In genomic region chr5:72146056-72146455, GRCh38 we compare ENCODE assay signal across 17 cellular contexts. TPM values are rescaled to one million over a fixed set of nuclear protein-coding genes. Genes with fewer than 3 reads are reported as not detected.
A peak's percentile ranks its signal among the peaks of the same experiment; 100 is the strongest.
DNase-seq lines count a peak whose midpoint lies in the region; ATAC-seq and TF ChIP-seq lines count a peak whose summit lies in the region.
"Had no signal": no experiment of that assay in that cellular context is flagged by ENCODE, and none has a peak within 500 bp of the region (broad histone marks: within the 10 kb centered on the region; RNA-seq: fewer than 3 reads in every experiment).

No MANE protein-coding gene starts in this region.

- WGBS in IMR-90 (ENCODE audit: extremely low coverage in 2 of 2, insufficient read length in 1 of 2), 2 experiments, result 94% methylated on average over 2 of the region's 3 CpGs; no CpG with 5 or more reads in 1 of the 2 experiments
- WGBS in testis, 2 donors, result 83 to 84% methylated on average over 3 of the region's 3 CpGs

- H3K4me1 ChIP-seq in IMR-90 (ENCODE audit: control insufficient read depth, insufficient read depth, low read length), result peaks cover 21% of the 10 kb centered on the region
- H3K4me1 ChIP-seq in testis, result peaks cover 56% of the 10 kb centered on the region

- peak overlapping the region; percentile 42 for H2AK9ac ChIP-seq in IMR-90 (replicated peaks; ENCODE audit: low read depth, low read length, poor library complexity)

- peak overlapping the region; percentile 49; the same call in 1 of the 3 replicates for H2BK15ac ChIP-seq in IMR-90 (ENCODE audit: low read depth, low read length)

- H2AFZ ChIP-seq in IMR-90 (replicated peaks; ENCODE audit: low read length, poor library complexity), result no peak overlapping the region

- no peak overlapping the region for H3K9ac ChIP-seq in IMR-90 (ENCODE audit: low read depth, low read length)

- H3K27ac Mint-ChIP-seq in brain (peak overlapping the region; percentile 30 to 93 (median 84)), glutamatergic neuron (ENCODE audit: unreplicated experiment) (peak overlapping the region; percentile 79)
- H3K27ac Mint-ChIP-seq: CD4-positive, CD25-positive, alpha-beta regulatory T cell had no signal

- peak overlapping the region; percentile 37; the same call in 1 of the 2 replicates for H2BK120ac ChIP-seq in IMR-90 (ENCODE audit: low read depth, low read length)

- TF ChIP-seq RAD21 in IMR-90 (IDR thresholded peaks at IDR 0.05; ENCODE audit: low read length), result no peak

- H3K14ac ChIP-seq in IMR-90 (replicated peaks; ENCODE audit: low read depth, low read length), result peak overlapping the region; percentile 74

- peak overlapping the region; percentile 48 for H3K23ac ChIP-seq in IMR-90 (ENCODE audit: low read depth, low read length)

- CTCF ChIA-PET in IMR-90 (lab: Yijun Ruan, JAX), result no interaction called here

- peaks cover 28% of the 10 kb centered on the region for H3K9me1 ChIP-seq in IMR-90 (ENCODE audit: insufficient read depth, low read length)

- no peak overlapping the region for H3K4me2 ChIP-seq in IMR-90 (ENCODE audit: low read depth, low read length)
- H3K4me2 ChIP-seq: A549 had no signal

- H3K27me3 ChIP-seq in IMR-90 (ENCODE audit: control insufficient read depth, insufficient read depth, low read length), result no peaks in the 10 kb centered on the region
- H3K27me3 ChIP-seq in testis, result no peaks in the 10 kb centered on the region

- no peak for TF ChIP-seq POLR2A in IMR-90 (IDR thresholded peaks at IDR 0.05; ENCODE audit: low read depth, low read length)
- no peak for TF ChIP-seq POLR2A in testis (IDR thresholded peaks at IDR 0.05)

- H3K9me3 Mint-ChIP-seq in brain, result no peaks in the 10 kb centered on the region
- H3K9me3 Mint-ChIP-seq in glutamatergic neuron (ENCODE audit: unreplicated experiment), result peaks cover 33% of the 10 kb centered on the region
- H3K9me3 Mint-ChIP-seq: CD4-positive, CD25-positive, alpha-beta regulatory T cell had no signal

- H3K9me3 ChIP-seq in IMR-90 (ENCODE audit: control insufficient read depth, insufficient read depth, low read length) (no peaks in the 10 kb centered on the region), testis (no peaks in the 10 kb centered on the region)
- H3K9me3 ChIP-seq: A549 had no signal

- peaks cover 48 to 87% of the 10 kb centered on the region in 2 experiments for H3K79me1 ChIP-seq in IMR-90 (ENCODE audit: low read depth in 1 of 2, low read length in 2 of 2)

- ATAC-seq in IMR-90 (ENCODE audit: low read depth) (no peak), HG03442 (IDR thresholded peaks at IDR 0.05; ENCODE audit: unreplicated experiment) (no peak), HG03565 (IDR thresholded peaks at IDR 0.05; ENCODE audit: unreplicated experiment) (no peak), HG02840 (IDR thresholded peaks at IDR 0.05; ENCODE audit: low FRiP score, unreplicated experiment) (no peak)
- ATAC-seq: A549, K562 had no signal

- DNase-seq in IMR-90 (no peak), glutamatergic neuron (no peak), testis (no peak), GM19240 (ENCODE audit: insufficient read length, low spot score) (no peak)
- DNase-seq: CD4-positive, CD25-positive, alpha-beta regulatory T cell; DMS53; NCI-H1048; NCI-H345; NCI-H526 treated with DMSO at 0.1 percent for 48 hours; NK-92 treated with Interleukin-12 subunit alpha and Interleukin-12 subunit beta, amount 100 ng/mL, for 24 hours had no signal

- H3K4ac ChIP-seq in IMR-90 (ENCODE audit: low read depth, low read length), result peak overlapping the region; percentile 60

- no peak overlapping the region for H3K4me3 ChIP-seq in IMR-90 (ENCODE audit: insufficient read depth, low read depth, low read length)
- H3K4me3 ChIP-seq in testis, result no peak overlapping the region
- H3K4me3 ChIP-seq: A549, K562 had no signal

- POLR2A ChIA-PET in IMR-90 (lab: Charles Lee; ENCODE audit: unreplicated experiment), result no interaction called here

- H2BK20ac ChIP-seq in IMR-90 (ENCODE audit: low read depth, low read length), result peak overlapping the region; percentile 28; the same call in 1 of the 2 replicates

- H3K27ac ChIP-seq in IMR-90 (ENCODE audit: insufficient read depth, low read length), result peak overlapping the region; percentile 20; the same call in 1 of the 2 replicates
- peak overlapping the region; percentile 73 to 79 for H3K27ac ChIP-seq in testis
- H3K27ac ChIP-seq: A549, RWPE1 had no signal

- H3K36me3 Mint-ChIP-seq in brain, result peaks cover 66% of the 10 kb centered on the region
- peaks cover 2% of the 10 kb centered on the region for H3K36me3 Mint-ChIP-seq in glutamatergic neuron (ENCODE audit: unreplicated experiment)
- H3K36me3 Mint-ChIP-seq: CD4-positive, CD25-positive, alpha-beta regulatory T cell had no signal

- H4K5ac ChIP-seq in IMR-90 (ENCODE audit: low read depth, low read length), result peak overlapping the region; percentile 30; the same call in 1 of the 2 replicates

- H3K4me1 Mint-ChIP-seq in brain (peaks cover 96% of the 10 kb centered on the region), glutamatergic neuron (ENCODE audit: low read depth, unreplicated experiment) (peaks cover 86% of the 10 kb centered on the region)
- H3K4me1 Mint-ChIP-seq: CD4-positive, CD25-positive, alpha-beta regulatory T cell had no signal

- dilution Hi-C loops in IMR-90 (cut with HindIII; ENCODE audit: low sequenced_read_pairs, unreplicated experiment), result no loop called here

- TF ChIP-seq CTCF in IMR-90 (conservative IDR thresholded peaks at IDR 0.05; ENCODE audit: low read depth, low read length), result no peak
- no peak for TF ChIP-seq CTCF in brain (conservative IDR thresholded peaks at IDR 0.05)
- TF ChIP-seq CTCF in glutamatergic neuron (IDR thresholded peaks at IDR 0.05; ENCODE audit: partially characterized antibody, unreplicated experiment), result no peak
- no peak for TF ChIP-seq CTCF in testis (IDR thresholded peaks at IDR 0.05)

- H3K4me3 Mint-ChIP-seq in brain (peak overlapping the region in 1 of 5 experiments; percentile 64), glutamatergic neuron (ENCODE audit: unreplicated experiment) (peak overlapping the region; percentile 65)
- H3K4me3 Mint-ChIP-seq: CD4-positive, CD25-positive, alpha-beta regulatory T cell had no signal

- H4K91ac ChIP-seq in IMR-90 (ENCODE audit: insufficient read depth, low read depth, low read length), result peak overlapping the region; percentile 38; the same call in 1 of the 2 replicates

- peak overlapping the region; percentile 36; the same call in 1 of the 2 replicates for H3K18ac ChIP-seq in IMR-90 (ENCODE audit: low read depth, low read length)

- no peak overlapping the region for H3K56ac ChIP-seq in IMR-90 (ENCODE audit: extremely low read depth, insufficient read depth, low read length)

- in situ Hi-C loops in IMR-90 (cut with MboI; ENCODE audit: low sequenced_read_pairs), result no loop called here

- no TSS peak for BruUV-seq in IMR-90 (replicated peaks; lab: Mats Ljungman, UMichigan)

- peak overlapping the region in 1 of 2 experiments; percentile 58; a peak in 2 of 4 replicates for H4K8ac ChIP-seq in IMR-90 (ENCODE audit: low read depth in 2 of 2, low read length in 2 of 2)

- H3K36me3 ChIP-seq in IMR-90 (ENCODE audit: control insufficient read depth, insufficient read depth, low read length) (peaks cover 10% of the 10 kb centered on the region; the same call in 1 of the 2 replicates), testis (ENCODE audit: low read depth, missing control alignments) (no peaks in the 10 kb centered on the region)

- H4K20me1 ChIP-seq in IMR-90 (ENCODE audit: insufficient read depth, low read length), result no peaks in the 10 kb centered on the region; the same call in 1 of the 2 replicates

- peak overlapping the region; percentile 18 for H2BK5ac ChIP-seq in IMR-90 (ENCODE audit: low read depth, low read length, poor library complexity, severe bottlenecking)

- H3K27me3 Mint-ChIP-seq in brain (no peaks in the 10 kb centered on the region), glutamatergic neuron (ENCODE audit: unreplicated experiment) (peaks cover 24% of the 10 kb centered on the region)

- peak overlapping the region; percentile 50; the same call in 1 of the 2 replicates for H2AK5ac ChIP-seq in IMR-90 (ENCODE audit: low read depth, low read length)

- intact Hi-C loops in IMR-90 (cut with micrococcal nuclease) (no loop called here), testis (cut with DNase I; ENCODE audit: low total_unique reads) (no loop called here)

TF ChIP-seq in IMR-90, 13 proteins besides CTCF, POLR2A, EP300 and RAD21 (continues in another document):
- TF ChIP-seq MXI1 (IDR thresholded peaks at IDR 0.05; ENCODE audit: borderline replicate concordance, low read depth, low read length), result no peak
- no peak for TF ChIP-seq FOS (IDR thresholded peaks at IDR 0.05; ENCODE audit: low read depth, low read length)
- no peak for TF ChIP-seq SMC3 (IDR thresholded peaks at IDR 0.05; ENCODE audit: low read depth, low read length)
- TF ChIP-seq RCOR1 (IDR thresholded peaks at IDR 0.05; ENCODE audit: insufficient replicate concordance, low read length), result no peak
- no peak for TF ChIP-seq RFX5 (IDR thresholded peaks at IDR 0.05; ENCODE audit: low read depth, low read length)
- no peak for TF ChIP-seq MAFK (IDR thresholded peaks at IDR 0.05; ENCODE audit: low read depth, low read length)
- TF ChIP-seq CHD1 (IDR thresholded peaks at IDR 0.05; ENCODE audit: low read depth, low read length), result no peak
- TF ChIP-seq USF2 (IDR thresholded peaks at IDR 0.05; ENCODE audit: low read depth, low read length), result no peak

RNA-seq across cellular contexts. Expression of gene MAP1B, which starts 38.8 kb away (rescaled TPM):
- total RNA-seq in IMR-90 (2012; rRNA removed), result 183 and 212 TPM in 2 replicates
- 38.8 and 41.1 TPM in 2 replicates for polyA plus RNA-seq in IMR-90 (2012; rRNA removed)
- 19.2 and 29.1 TPM in 2 replicates for polyA plus RNA-seq in IMR-90 (2012; cell fraction: cytosol; rRNA removed)
- 33.2 and 44.8 TPM in 2 replicates for polyA plus RNA-seq in IMR-90 (2012; cell fraction: nucleus; rRNA removed; ENCODE audit: low replicate concordance)
- polyA plus RNA-seq in brain (ENCODE audit: insufficient read depth, low read depth, low replicate concordance), result 158 TPM
- total RNA-seq in glutamatergic neuron (ENCODE audit: unreplicated experiment), result 2,530 TPM
- total RNA-seq in testis, result 100 to 1,000 TPM; 431 to 584 TPM
- 20.1 TPM for polyA plus RNA-seq in testis (ENCODE audit: insufficient read depth, low read depth, low replicate concordance)
